17 cellular contexts compared by ENCODE assay signal in the genomic region with DNA sequence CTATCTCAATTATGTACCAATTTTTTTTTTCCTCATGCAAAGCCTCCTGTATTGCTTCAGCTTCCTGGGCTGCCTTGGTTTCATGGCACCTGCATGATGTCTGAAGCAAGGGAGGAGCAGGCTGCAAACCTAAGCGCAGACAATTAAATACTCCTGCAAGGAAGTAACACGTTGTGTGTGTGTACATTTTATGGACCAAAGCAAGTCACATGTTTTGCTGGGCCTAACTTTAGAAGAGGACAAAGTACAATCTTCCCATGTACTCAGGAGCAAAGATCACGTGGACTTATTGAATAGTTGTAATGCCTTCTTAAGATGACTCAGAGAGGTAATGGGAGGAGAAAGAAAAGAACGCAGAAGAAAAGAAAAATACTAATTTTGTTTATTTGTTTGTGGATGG.
DNase-seq lines count a peak whose midpoint lies in the region; ATAC-seq and TF ChIP-seq lines count a peak whose summit lies in the region.
"Had no signal": no experiment of that assay in that cellular context is flagged by ENCODE, and none has a peak within 500 bp of the region (broad histone marks: within the 10 kb centered on the region; RNA-seq: fewer than 3 reads in every experiment).

No MANE protein-coding gene starts in this region.

- peak; percentile 100 for ATAC-seq in mucosa of descending colon

- POLR2A ChIA-PET in activated CD4-positive, alpha-beta memory T cell treated with anti-CD3 and anti-CD28 coated beads, Interleukin-2, amount 10 ng/mL, durations not matched to agents 7 days and 5 days (lab: Charles Lee), result no interaction called here

- H3K4me3 Mint-ChIP-seq in activated CD4-positive, alpha-beta memory T cell treated with anti-CD3 and anti-CD28 coated beads, Interleukin-2, amount 10 ng/mL, durations not matched to agents 7 days and 5 days, result no peak overlapping the region
- H3K4me3 Mint-ChIP-seq: CD4-positive, CD25-positive, alpha-beta regulatory T cell; CD8-positive, alpha-beta memory T cell had no signal

- H3K27ac Mint-ChIP-seq in activated CD4-positive, alpha-beta memory T cell treated with anti-CD3 and anti-CD28 coated beads, Interleukin-2, amount 10 ng/mL, durations not matched to agents 7 days and 5 days, result no peak overlapping the region
- H3K27ac Mint-ChIP-seq: CD4-positive, CD25-positive, alpha-beta regulatory T cell; CD8-positive, alpha-beta memory T cell had no signal

- no peaks in the 10 kb centered on the region for H3K4me1 Mint-ChIP-seq in activated CD4-positive, alpha-beta memory T cell treated with anti-CD3 and anti-CD28 coated beads, Interleukin-2, amount 10 ng/mL, durations not matched to agents 7 days and 5 days
- H3K4me1 Mint-ChIP-seq: CD4-positive, CD25-positive, alpha-beta regulatory T cell; CD8-positive, alpha-beta memory T cell had no signal

- no peaks in the 10 kb centered on the region for H3K4me1 ChIP-seq in colonic mucosa
- H3K4me1 ChIP-seq in mucosa of descending colon (ENCODE audit: low read depth), result no peaks in the 10 kb centered on the region
- H3K4me1 ChIP-seq: BE2C had no signal

- no peak for TF ChIP-seq CTCF in colonic mucosa (IDR thresholded peaks at IDR 0.05)
- TF ChIP-seq CTCF in mucosa of descending colon (IDR thresholded peaks at IDR 0.05), result no peak

- H3K4me3 ChIP-seq in colonic mucosa (no peak overlapping the region), mucosa of descending colon (no peak overlapping the region)
- H3K4me3 ChIP-seq: GM23248 had no signal

- H3K36me3 Mint-ChIP-seq in activated CD4-positive, alpha-beta memory T cell treated with anti-CD3 and anti-CD28 coated beads, Interleukin-2, amount 10 ng/mL, durations not matched to agents 7 days and 5 days (ENCODE audit: low read depth), result no peaks in the 10 kb centered on the region
- H3K36me3 Mint-ChIP-seq: CD4-positive, CD25-positive, alpha-beta regulatory T cell; CD8-positive, alpha-beta memory T cell had no signal

- H3K27me3 ChIP-seq in colonic mucosa, result no peaks in the 10 kb centered on the region
- H3K27me3 ChIP-seq: BE2C had no signal

- DNase-seq in LoVo (ENCODE audit: low spot score) (peak; percentile 47), colonic mucosa (peak; percentile 49), mucosa of descending colon (peak in 2 of 3 donors; percentile 35 to 64), activated gamma-delta T cell treated with Interleukin-2 at 50 U/mL for 16 hours (no peak), HK-2 (ENCODE audit: unreplicated experiment) (no peak)
- no peak for DNase-seq in activated CD4-positive, alpha-beta memory T cell treated with anti-CD3 and anti-CD28 coated beads, Interleukin-2, amount 10 ng/mL, durations not matched to agents 7 days and 5 days
- DNase-seq: ACHN; BE2C; C1 segment of cervical spinal cord; CD4-positive, CD25-positive, alpha-beta regulatory T cell; CD8-positive, alpha-beta memory T cell; COR-L47; DMS 273 treated with DMSO at 0.1 percent for 48 hours; DMS79; GDM1; GM23248; HCEC 1CT had no signal

- H3K27ac ChIP-seq in colonic mucosa, result no peak overlapping the region
- H3K27ac ChIP-seq: GM23248 had no signal

- H3K9ac ChIP-seq in colonic mucosa (ENCODE audit: low read depth in 2 of 2, low read length in 2 of 2), result no peak overlapping the region
- H3K9ac ChIP-seq: GM23248 had no signal

- H3K36me3 ChIP-seq in colonic mucosa, result no peaks in the 10 kb centered on the region
- no peaks in the 10 kb centered on the region for H3K36me3 ChIP-seq in mucosa of descending colon (ENCODE audit: low read depth)
- H3K36me3 ChIP-seq: BE2C had no signal

- CTCF ChIA-PET in activated CD4-positive, alpha-beta memory T cell treated with anti-CD3 and anti-CD28 coated beads, Interleukin-2, amount 10 ng/mL, durations not matched to agents 7 days and 5 days (lab: Charles Lee), result no interaction called here

- peaks cover 9% of the 10 kb centered on the region for H3K9me3 Mint-ChIP-seq in activated CD4-positive, alpha-beta memory T cell treated with anti-CD3 and anti-CD28 coated beads, Interleukin-2, amount 10 ng/mL, durations not matched to agents 7 days and 5 days

- H3K27me3 Mint-ChIP-seq in activated CD4-positive, alpha-beta memory T cell treated with anti-CD3 and anti-CD28 coated beads, Interleukin-2, amount 10 ng/mL, durations not matched to agents 7 days and 5 days, result no peaks in the 10 kb centered on the region
- H3K27me3 Mint-ChIP-seq: CD4-positive, CD25-positive, alpha-beta regulatory T cell; CD8-positive, alpha-beta memory T cell had no signal

- H3K9me3 ChIP-seq in colonic mucosa, result no peaks in the 10 kb centered on the region
- no peaks in the 10 kb centered on the region for H3K9me3 ChIP-seq in mucosa of descending colon
- H3K9me3 ChIP-seq: BE2C had no signal

- intact Hi-C loops in colonic mucosa (cut with DNase I) (no loop called here), mucosa of descending colon (cut with DNase I, micrococcal nuclease) (no loop called here)

Comparison
In these comparisons a context has a peak if more than half of its experiments do, and no peak if none do; other contexts are left out.
1. DNase-seq: peak in LoVo (single experiment), colonic mucosa (single experiment) and mucosa of descending colon (2 of 3); none in activated gamma-delta T cell treated with Interleukin-2 at 50 U/mL for 16 hours (single experiment), HK-2 (single experiment) and activated CD4-positive, alpha-beta memory T cell treated with anti-CD3 and anti-CD28 coated beads, Interleukin-2, amount 10 ng/mL, durations not matched to agents 7 days and 5 days (single experiment).